Comparison of ENCODE assay signal across 29 cellular contexts in genomic region chr16:21673469-21673868, GRCh38. TPM values are rescaled to one million over a fixed set of nuclear protein-coding genes. Genes with fewer than 3 reads are reported as not detected.
"Had no signal": no experiment of that assay in that cellular context is flagged by ENCODE, and none has a peak within 500 bp of the region (broad histone marks: within the 10 kb centered on the region; RNA-seq: fewer than 3 reads in every experiment).

No MANE protein-coding gene starts in this region.

- H3K27me3 ChIP-seq: stomach, testis, thyroid gland, tibial artery, tibial nerve, upper lobe of left lung, upper lobe of right lung, uterus, vagina had no signal

- H3K9me3 Mint-ChIP-seq: stimulated activated naive B cell treated with anti-CD40 and anti-IgM and Interleukin-4, amounts not matched to agents 10 μg/mL and 1 μg/mL and 100 μg/mL, for 72 hours; stimulated activated naive CD8-positive, alpha-beta T cell treated with anti-CD3 and anti-CD28 coated beads, Interleukin-15, amount 100 ng/mL, for 72 hours; stimulated activated naive CD8-positive, alpha-beta T cell treated with anti-CD3 and anti-CD28 coated beads, Interleukin-15, Interleukin-2, amounts not matched to agents 100 ng/mL and 50 ng/mL, for 24 hours; type B pancreatic cell had no signal

- H3K27ac Mint-ChIP-seq: stimulated activated effector memory CD8-positive, alpha-beta T cell treated with anti-CD3 and anti-CD28 coated beads, Interleukin-12 subunit alpha, Interleukin-12 subunit beta, amount 100 ng/mL, for 72 hours; stimulated activated memory B cell treated with anti-CD40 and anti-IgM and Interleukin-4, amounts not matched to agents 10 μg/mL and 1 μg/mL and 100 μg/mL, for 72 hours; stimulated activated naive B cell treated with anti-CD40 and anti-IgM and Interleukin-4, amounts not matched to agents 10 μg/mL and 1 μg/mL and 100 μg/mL, for 72 hours; stimulated activated naive CD8-positive, alpha-beta T cell treated with anti-CD3 and anti-CD28 coated beads, Interleukin-15, amount 100 ng/mL, for 72 hours; stimulated activated naive CD8-positive, alpha-beta T cell treated with anti-CD3 and anti-CD28 coated beads, Interleukin-15, Interleukin-2, amounts not matched to agents 100 ng/mL and 50 ng/mL, for 24 hours; type B pancreatic cell had no signal

- H3K27ac ChIP-seq: stomach, suprapubic skin, testis, thoracic aorta, thyroid gland, tibial artery, tibial nerve, transverse colon, upper lobe of left lung, upper lobe of right lung, uterus, vagina had no signal

- H3K4me1 ChIP-seq: stomach, suprapubic skin, testis, thyroid gland, tibial artery, tibial nerve, transverse colon, upper lobe of left lung, upper lobe of right lung, uterus, vagina had no signal

- H3K36me3 ChIP-seq: stomach, suprapubic skin, thoracic aorta, thyroid gland, tibial artery, tibial nerve, transverse colon, upper lobe of left lung, upper lobe of right lung, uterus, vagina had no signal

- H3K27me3 Mint-ChIP-seq: stimulated activated naive CD8-positive, alpha-beta T cell treated with anti-CD3 and anti-CD28 coated beads, Interleukin-15, amount 100 ng/mL, for 72 hours had no signal

- ATAC-seq: stimulated activated effector memory CD8-positive, alpha-beta T cell treated with anti-CD3 and anti-CD28 coated beads, Interleukin-12 subunit alpha, Interleukin-12 subunit beta, amount 100 ng/mL, for 72 hours; stimulated activated memory B cell treated with anti-CD40 and anti-IgM and Interleukin-4, amounts not matched to agents 10 μg/mL and 1 μg/mL and 100 μg/mL, for 72 hours; stimulated activated naive B cell treated with anti-CD40 and anti-IgM and Interleukin-4, amounts not matched to agents 10 μg/mL and 1 μg/mL and 100 μg/mL, for 72 hours; stimulated activated naive CD8-positive, alpha-beta T cell treated with anti-CD3 and anti-CD28 coated beads, Interleukin-15, amount 100 ng/mL, for 72 hours; stimulated activated naive CD8-positive, alpha-beta T cell treated with anti-CD3 and anti-CD28 coated beads, Interleukin-15, Interleukin-2, amounts not matched to agents 100 U/mL and 50 U/mL, for 24 hours; upper lobe of right lung had no signal

- H3K36me3 Mint-ChIP-seq: stimulated activated effector memory CD8-positive, alpha-beta T cell treated with anti-CD3 and anti-CD28 coated beads, Interleukin-12 subunit alpha, Interleukin-12 subunit beta, amount 100 ng/mL, for 72 hours; stimulated activated memory B cell treated with anti-CD40 and anti-IgM and Interleukin-4, amounts not matched to agents 10 μg/mL and 1 μg/mL and 100 μg/mL, for 72 hours; stimulated activated naive B cell treated with anti-CD40 and anti-IgM and Interleukin-4, amounts not matched to agents 10 μg/mL and 1 μg/mL and 100 μg/mL, for 72 hours; type B pancreatic cell had no signal

- H3K4me3 ChIP-seq: stomach, suprapubic skin, testis, thoracic aorta, thyroid gland, tibial artery, tibial nerve, transverse colon, upper lobe of left lung, upper lobe of right lung, uterus, vagina had no signal

- H3K4me1 Mint-ChIP-seq: stimulated activated effector memory CD8-positive, alpha-beta T cell treated with anti-CD3 and anti-CD28 coated beads, Interleukin-12 subunit alpha, Interleukin-12 subunit beta, amount 100 ng/mL, for 72 hours; stimulated activated naive B cell treated with anti-CD40 and anti-IgM and Interleukin-4, amounts not matched to agents 10 μg/mL and 1 μg/mL and 100 μg/mL, for 72 hours; stimulated activated naive CD8-positive, alpha-beta T cell treated with anti-CD3 and anti-CD28 coated beads, Interleukin-15, amount 100 ng/mL, for 72 hours had no signal

- H3K4me3 Mint-ChIP-seq: stimulated activated effector memory CD8-positive, alpha-beta T cell treated with anti-CD3 and anti-CD28 coated beads, Interleukin-12 subunit alpha, Interleukin-12 subunit beta, amount 100 ng/mL, for 72 hours; stimulated activated memory B cell treated with anti-CD40 and anti-IgM and Interleukin-4, amounts not matched to agents 10 μg/mL and 1 μg/mL and 100 μg/mL, for 72 hours; stimulated activated naive B cell treated with anti-CD40 and anti-IgM and Interleukin-4, amounts not matched to agents 10 μg/mL and 1 μg/mL and 100 μg/mL, for 72 hours; stimulated activated naive CD8-positive, alpha-beta T cell treated with anti-CD3 and anti-CD28 coated beads, Interleukin-15, amount 100 ng/mL, for 72 hours; stimulated activated naive CD8-positive, alpha-beta T cell treated with anti-CD3 and anti-CD28 coated beads, Interleukin-15, Interleukin-2, amounts not matched to agents 100 ng/mL and 50 ng/mL, for 24 hours; type B pancreatic cell had no signal

- H3K9me3 ChIP-seq: suprapubic skin, testis, thyroid gland, tibial artery, transverse colon, upper lobe of left lung, uterus, vagina had no signal

- FAIRE-seq: urothelium cell line had no signal

- DNase-seq: stimulated activated CD4-positive, alpha-beta T cell treated with anti-CD3 and anti-CD28 coated beads, Interleukin-2, amount 100 ng/mL, for 48 hours; stimulated activated CD4-positive, alpha-beta T cell treated with anti-CD3 and anti-CD28 coated beads, Interleukin-4, amount 100 ng/mL, for 1 hour; stimulated activated CD4-positive, alpha-beta T cell treated with anti-CD3 and anti-CD28 coated beads, Interleukin-4, amount 100 ng/mL, for 24 hours; stimulated activated CD4-positive, alpha-beta T cell treated with anti-CD3 and anti-CD28 coated beads, Interleukin-4, amount 100 ng/mL, for 4 hours; stimulated activated CD8-positive, alpha-beta memory T cell treated with anti-CD3 and anti-CD28 coated beads, Interleukin-4, amount 100 ng/mL, for 48 hours; stimulated activated naive B cell treated with anti-CD40 and anti-IgM and Interleukin-4, amounts not matched to agents 10 μg/mL and 1 μg/mL and 100 μg/mL, for 72 hours; stimulated activated naive CD4-positive, alpha-beta T cell; stimulated activated naive CD4-positive, alpha-beta T cell treated with Interleukin-2 at 50 U/mL for 16 hours; stimulated activated naive CD8-positive, alpha-beta T cell treated with anti-CD3 and anti-CD28 coated beads, Interleukin-15, amount 100 ng/mL, for 72 hours; stimulated activated naive CD8-positive, alpha-beta T cell treated with anti-CD3 and anti-CD28 coated beads, Interleukin-15, Interleukin-2, amounts not matched to agents 100 U/mL and 50 U/mL, for 24 hours; stomach; substantia nigra; testis; thyroid gland; tibial artery; transverse colon; trophoblast cell; upper lobe of left lung; upper lobe of right lung; uterus had no signal

RNA-seq across cellular contexts. Expression of gene OTOA, which starts 9.7 kb away (rescaled TPM):
- total RNA-seq: vagina had no signal
